In the genomic region with DNA sequence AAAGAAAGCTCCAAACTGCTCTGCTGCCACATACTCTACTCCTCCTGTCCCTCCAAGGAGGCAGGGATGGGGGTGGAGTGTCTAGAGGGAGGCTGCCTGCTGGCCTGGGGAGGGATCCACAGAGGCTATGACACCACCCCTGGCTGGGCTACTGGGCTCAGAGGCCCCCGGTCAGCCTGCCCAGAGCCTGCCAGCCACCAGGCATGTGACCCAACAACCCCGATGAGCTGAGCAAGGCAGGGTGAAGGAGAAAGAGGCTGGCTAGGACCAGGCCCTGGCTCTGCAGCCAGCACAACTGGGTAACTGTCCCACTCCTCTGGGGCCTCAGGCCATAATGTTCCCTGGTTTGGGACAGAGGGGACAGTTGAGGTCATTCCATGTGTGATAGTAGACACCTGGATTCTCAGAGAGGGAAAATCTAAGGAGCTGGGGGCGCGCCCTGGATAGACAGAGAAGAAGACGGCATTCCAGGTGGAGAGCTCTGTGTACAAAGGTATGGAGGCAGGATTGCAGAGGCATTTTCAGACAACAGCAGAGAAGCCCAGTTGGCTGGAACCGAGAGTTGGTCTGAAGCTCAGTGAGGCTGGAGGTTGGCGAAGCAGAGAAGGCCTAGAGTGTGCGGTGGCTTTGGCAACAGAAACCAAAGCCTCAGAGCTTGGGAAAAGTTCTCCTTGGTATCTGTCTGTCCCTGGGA, we compare ENCODE assay signal across 17 cellular contexts. TPM values are rescaled to one million over a fixed set of nuclear protein-coding genes. Genes with fewer than 3 reads are reported as not detected.
DNase-seq lines count a peak whose midpoint lies in the region; ATAC-seq and TF ChIP-seq lines count a peak whose summit lies in the region.
"Had no signal": no experiment of that assay in that cellular context is flagged by ENCODE, and none has a peak within 500 bp of the region (broad histone marks: within the 10 kb centered on the region; RNA-seq: fewer than 3 reads in every experiment).

No MANE protein-coding gene starts in this region.

- H3K27ac ChIP-seq in coronary artery: peak overlapping the region; percentile 94 to 95
- H3K27ac ChIP-seq in lower lobe of right lung: peak overlapping the region; percentile 44
- peak overlapping the region; percentile 47 for H3K27ac ChIP-seq in skeletal muscle tissue (ENCODE audit: low read depth, low read length)
- H3K27ac ChIP-seq in CD4-positive, alpha-beta memory T cell (ENCODE audit: low read depth, low read length): no peak overlapping the region
- H3K27ac ChIP-seq: epithelial cell of prostate had no signal

- no peak overlapping the region for H3K4me3 Mint-ChIP-seq in T-helper 2 cell treated with Interferon-gamma antibody and Interleukin-4, amounts not matched to agents 5 μg/mL and 100 μg/mL, for 36 hours
- H3K4me3 Mint-ChIP-seq in CD4-positive, alpha-beta memory T cell: no peak overlapping the region
- H3K4me3 Mint-ChIP-seq: activated CD8-positive, alpha-beta T cell treated with anti-CD3 and anti-CD28 coated beads for 36 hours; central memory CD8-positive, alpha-beta T cell; type B pancreatic cell had no signal

- CTCF ChIA-PET in CD4-positive, alpha-beta memory T cell (lab: Charles Lee; ENCODE audit: partially characterized antibody): no interaction called here

- H3K9me3 Mint-ChIP-seq in T-helper 2 cell treated with Interferon-gamma antibody and Interleukin-4, amounts not matched to agents 5 μg/mL and 100 μg/mL, for 36 hours: no peaks in the 10 kb centered on the region
- no peaks in the 10 kb centered on the region for H3K9me3 Mint-ChIP-seq in CD4-positive, alpha-beta memory T cell
- H3K9me3 Mint-ChIP-seq: activated CD8-positive, alpha-beta T cell treated with anti-CD3 and anti-CD28 coated beads for 36 hours; central memory CD8-positive, alpha-beta T cell; type B pancreatic cell had no signal

- H3K27me3 ChIP-seq in lower lobe of right lung (ENCODE audit: low read depth) (no peaks in the 10 kb centered on the region), skeletal muscle tissue (ENCODE audit: control insufficient read depth in 3 of 3, insufficient read depth in 3 of 3, low read length in 3 of 3) (no peaks in the 10 kb centered on the region)
- no peaks in the 10 kb centered on the region for H3K27me3 ChIP-seq in CD4-positive, alpha-beta memory T cell (ENCODE audit: insufficient read depth, low read length)

- H3K36me3 ChIP-seq in lower lobe of right lung (peaks cover 5% of the 10 kb centered on the region), skeletal muscle tissue (ENCODE audit: control insufficient read depth in 3 of 3, insufficient read depth in 3 of 3, low read length in 3 of 3) (peaks cover 0 to 18% (median 0%) of the 10 kb centered on the region in 3 donors)
- H3K36me3 ChIP-seq in CD4-positive, alpha-beta memory T cell (ENCODE audit: insufficient read depth, low read length): no peaks in the 10 kb centered on the region

- intact Hi-C loops in lower lobe of right lung (cut with DNase I): no loop called here
- intact Hi-C loops in CD4-positive, alpha-beta memory T cell (cut with micrococcal nuclease): no loop called here

- H3K4me1 ChIP-seq in lower lobe of right lung (peaks cover 22% of the 10 kb centered on the region), skeletal muscle tissue (ENCODE audit: control insufficient read depth in 3 of 3, insufficient read depth in 3 of 3, low read length in 3 of 3) (peaks cover 2 to 24% (median 21%) of the 10 kb centered on the region in 3 donors)
- no peaks in the 10 kb centered on the region for H3K4me1 ChIP-seq in CD4-positive, alpha-beta memory T cell (ENCODE audit: insufficient read depth, low read length)

- H3K27ac Mint-ChIP-seq in T-helper 2 cell treated with Interferon-gamma antibody and Interleukin-4, amounts not matched to agents 5 μg/mL and 100 μg/mL, for 36 hours: no peak overlapping the region
- H3K27ac Mint-ChIP-seq in CD4-positive, alpha-beta memory T cell: peak overlapping the region in 1 of 7 donors; percentile 4
- H3K27ac Mint-ChIP-seq: activated CD8-positive, alpha-beta T cell treated with anti-CD3 and anti-CD28 coated beads for 36 hours; type B pancreatic cell had no signal

- H3K9ac ChIP-seq in skeletal muscle tissue (ENCODE audit: low read depth in 1 of 3, low read length in 3 of 3): peak overlapping the region in 2 of 3 donors; percentile 14 to 60

- H3K27me3 Mint-ChIP-seq in T-helper 2 cell treated with Interferon-gamma antibody and Interleukin-4, amounts not matched to agents 5 μg/mL and 100 μg/mL, for 36 hours (ENCODE audit: low read depth): no peaks in the 10 kb centered on the region
- peaks cover 3% of the 10 kb centered on the region in 2 donors for H3K27me3 Mint-ChIP-seq in CD4-positive, alpha-beta memory T cell
- H3K27me3 Mint-ChIP-seq: activated CD8-positive, alpha-beta T cell treated with anti-CD3 and anti-CD28 coated beads for 36 hours; type B pancreatic cell had no signal

- no peaks in the 10 kb centered on the region for H3K36me3 Mint-ChIP-seq in T-helper 2 cell treated with Interferon-gamma antibody and Interleukin-4, amounts not matched to agents 5 μg/mL and 100 μg/mL, for 36 hours (ENCODE audit: low read depth)
- no peaks in the 10 kb centered on the region for H3K36me3 Mint-ChIP-seq in CD4-positive, alpha-beta memory T cell
- H3K36me3 Mint-ChIP-seq: type B pancreatic cell had no signal

- TF ChIP-seq CTCF in AG10803 (conservative IDR thresholded peaks at IDR 0.05; ENCODE audit: low read length) (no peak), coronary artery (IDR thresholded peaks at IDR 0.05) (no peak), lower lobe of right lung (IDR thresholded peaks at IDR 0.05) (no peak)

- no peak for ATAC-seq in lower lobe of right lung
- ATAC-seq: activated CD8-positive, alpha-beta T cell treated with anti-CD3 and anti-CD28 coated beads for 36 hours; mucosa of descending colon had no signal

- H3K9me3 ChIP-seq in lower lobe of right lung (no peaks in the 10 kb centered on the region), skeletal muscle tissue (ENCODE audit: control insufficient read depth in 3 of 3, low read length in 3 of 3) (no peaks in the 10 kb centered on the region)
- H3K9me3 ChIP-seq in CD4-positive, alpha-beta memory T cell (ENCODE audit: control insufficient read depth in 1 of 2, low read length in 2 of 2): no peaks in the 10 kb centered on the region
- H3K9me3 ChIP-seq: mucosa of descending colon had no signal

- POLR2A ChIA-PET in CD4-positive, alpha-beta memory T cell (lab: Charles Lee; ENCODE audit: partially characterized antibody): no interaction called here

- peak overlapping the region; percentile 99 for H3K4me3 ChIP-seq in AG10803 (ENCODE audit: low read length)
- H3K4me3 ChIP-seq in coronary artery: peak overlapping the region; percentile 85
- peak overlapping the region; percentile 54 for H3K4me3 ChIP-seq in lower lobe of right lung
- peak overlapping the region; percentile 16 to 49 (median 27) for H3K4me3 ChIP-seq in skeletal muscle tissue (ENCODE audit: low read length in 3 of 3)
- H3K4me3 ChIP-seq in CD4-positive, alpha-beta memory T cell (ENCODE audit: low read length in 2 of 2): no peak overlapping the region
- H3K4me3 ChIP-seq: mucosa of descending colon had no signal

- H3K4me1 Mint-ChIP-seq in T-helper 2 cell treated with Interferon-gamma antibody and Interleukin-4, amounts not matched to agents 5 μg/mL and 100 μg/mL, for 36 hours (ENCODE audit: low read depth): no peaks in the 10 kb centered on the region
- no peaks in the 10 kb centered on the region for H3K4me1 Mint-ChIP-seq in CD4-positive, alpha-beta memory T cell
- H3K4me1 Mint-ChIP-seq: central memory CD8-positive, alpha-beta T cell had no signal

- DNase-seq in AG10803 (ENCODE audit: low read depth) (peak; percentile 43), coronary artery (ENCODE audit: low spot score) (no peak), lower lobe of right lung (no peak), NCI-H1048 (lab: John Stamatoyannopoulos, UW) (no peak)
- DNase-seq in T-helper 2 cell treated with Interferon-gamma antibody and Interleukin-4, amounts not matched to agents 5 μg/mL and 100 μg/mL, for 36 hours (ENCODE audit: low spot score): no peak
- DNase-seq in CD4-positive, alpha-beta memory T cell: no peak
- no peak for DNase-seq in activated CD4-positive, alpha-beta T cell treated with anti-CD3 and anti-CD28 coated beads for 4 hours
- DNase-seq: activated CD8-positive, alpha-beta T cell treated with anti-CD3 and anti-CD28 coated beads for 36 hours; activated gamma-delta T cell treated with Interleukin-2 at 50 U/mL for 16 hours; DMS153; mucosa of descending colon; NCI-H1105 treated with DMSO at 0.1 percent for 48 hours; NCI-H524 had no signal

RNA-seq across cellular contexts. Expression of gene IL17B, which starts 33.8 kb away (rescaled TPM):
- total RNA-seq in lower lobe of right lung: not detected
- 247 TPM for total RNA-seq in skeletal muscle tissue
- not detected for total RNA-seq in CD4-positive, alpha-beta memory T cell
- polyA plus RNA-seq in CD4-positive, alpha-beta memory T cell: not detected
- total RNA-seq: activated CD8-positive, alpha-beta T cell treated with anti-CD3 and anti-CD28 coated beads for 36 hours had no signal

RNA-seq across cellular contexts. Expression of gene PCYOX1L, which starts 55.1 kb away (rescaled TPM):
- total RNA-seq in lower lobe of right lung: 5.9 TPM
- 3.7 TPM for total RNA-seq in skeletal muscle tissue
- total RNA-seq in CD4-positive, alpha-beta memory T cell: 10 to 100 TPM; 40.4 to 43.9 TPM
- 10 to 100 TPM in 1 of 2 donors, 1 to 10 TPM in 1; 9.9 to 15.6 TPM for polyA plus RNA-seq in CD4-positive, alpha-beta memory T cell

Comparison
In these comparisons a context has a peak if more than half of its experiments do, and no peak if none do; other contexts are left out.
1. H3K4me3 ChIP-seq: peak in AG10803 (single experiment), coronary artery (single experiment), lower lobe of right lung (single experiment) and skeletal muscle tissue (3 of 3); none in CD4-positive, alpha-beta memory T cell (0 of 2).
2. RNA of gene IL17B, which starts 33.8 kb away (total RNA-seq): 247 TPM in skeletal muscle tissue (single experiment); not detected in lower lobe of right lung (single experiment) and not detected in CD4-positive, alpha-beta memory T cell; every median in the first group is over 100 times any median in the second.